ENCODE assay signal across 18 cellular contexts in genomic region chr16:84458606-84459516, GRCh38.
"Had no signal": no experiment of that assay in that cellular context is flagged by ENCODE, and none has a peak within 500 bp of the region (broad histone marks: within the 10 kb centered on the region; RNA-seq: fewer than 3 reads in every experiment).

No MANE protein-coding gene starts in this region.

- H3K36me3 ChIP-seq: WERI-Rb-1 had no signal

- H3K9me3 Mint-ChIP-seq: activated CD8-positive, alpha-beta T cell treated with anti-CD3 and anti-CD28 coated beads for 36 hours; activated T-helper 17 cell treated with anti-CD3 and anti-CD28 coated beads, Interleukin-2, amount 50 U/mL, for 72 hours; neural crest cell; T-helper 1 cell treated with Interleukin-12 subunit alpha and Interleukin-12 subunit beta and Interleukin-4 antibody, amounts not matched to agents 30 μg/mL and 1 μg/mL, for 36 hours had no signal

- ATAC-seq: activated CD4-positive, alpha-beta T cell treated with anti-CD3 and anti-CD28 coated beads for 36 hours; activated CD8-positive, alpha-beta T cell treated with anti-CD3 and anti-CD28 coated beads for 36 hours; activated T-helper 17 cell treated with anti-CD3 and anti-CD28 coated beads, Interleukin-2, amount 50 U/mL, for 72 hours; stimulated activated naive CD8-positive, alpha-beta T cell treated with anti-CD3 and anti-CD28 coated beads, Interleukin-15, Interleukin-2, amounts not matched to agents 100 U/mL and 50 U/mL, for 24 hours had no signal

- H3K27me3 Mint-ChIP-seq: activated CD4-positive, alpha-beta T cell treated with anti-CD3 and anti-CD28 coated beads for 36 hours; activated CD8-positive, alpha-beta T cell treated with anti-CD3 and anti-CD28 coated beads for 36 hours; activated T-helper 17 cell treated with anti-CD3 and anti-CD28 coated beads, Interleukin-2, amount 50 U/mL, for 72 hours had no signal

- H3K4me1 ChIP-seq: suprapubic skin had no signal

- H3K27ac ChIP-seq: suprapubic skin, WERI-Rb-1 had no signal

- H3K4me3 ChIP-seq: suprapubic skin had no signal

- H3K27ac Mint-ChIP-seq: activated CD4-positive, alpha-beta T cell treated with anti-CD3 and anti-CD28 coated beads for 36 hours; activated CD8-positive, alpha-beta T cell treated with anti-CD3 and anti-CD28 coated beads for 36 hours; activated T-helper 17 cell treated with anti-CD3 and anti-CD28 coated beads, Interleukin-2, amount 50 U/mL, for 72 hours; T-helper 1 cell treated with Interleukin-12 subunit alpha and Interleukin-12 subunit beta and Interleukin-4 antibody, amounts not matched to agents 30 μg/mL and 1 μg/mL, for 36 hours had no signal

- H3K27me3 ChIP-seq: suprapubic skin had no signal

- H3K4me1 Mint-ChIP-seq: activated CD4-positive, alpha-beta T cell treated with anti-CD3 and anti-CD28 coated beads for 36 hours; activated T-helper 17 cell treated with anti-CD3 and anti-CD28 coated beads, Interleukin-2, amount 50 U/mL, for 72 hours had no signal

- H3K9me3 ChIP-seq: suprapubic skin had no signal

- DNase-seq: activated CD4-positive, alpha-beta T cell treated with anti-CD3 and anti-CD28 coated beads for 36 hours; activated CD8-positive, alpha-beta T cell treated with anti-CD3 and anti-CD28 coated beads for 36 hours; activated naive CD4-positive, alpha-beta T cell treated with anti-CD3 and anti-CD28 coated beads, Interleukin-2, amount 50 U/mL, for 16 hours; caudate nucleus; cortex of kidney; effector CD4-positive, alpha-beta T cell; foreskin fibroblast; hippocampal formation; kidney; left ventricle myocardium superior; SHP77 treated with DMSO at 0.1 percent for 48 hours; small intestine; stimulated activated naive CD8-positive, alpha-beta T cell treated with anti-CD3 and anti-CD28 coated beads, Interleukin-15, Interleukin-2, amounts not matched to agents 100 U/mL and 50 U/mL, for 24 hours; WERI-Rb-1 had no signal

- H3K4me3 Mint-ChIP-seq: activated CD4-positive, alpha-beta T cell treated with anti-CD3 and anti-CD28 coated beads for 36 hours; activated CD8-positive, alpha-beta T cell treated with anti-CD3 and anti-CD28 coated beads for 36 hours; activated T-helper 17 cell treated with anti-CD3 and anti-CD28 coated beads, Interleukin-2, amount 50 U/mL, for 72 hours; neural crest cell; T-helper 1 cell treated with Interleukin-12 subunit alpha and Interleukin-12 subunit beta and Interleukin-4 antibody, amounts not matched to agents 30 μg/mL and 1 μg/mL, for 36 hours had no signal
